Comparison of ENCODE assay signal across 12 cellular contexts in genomic region chr2:135050684-135051083, GRCh38. TPM values are rescaled to one million over a fixed set of nuclear protein-coding genes. Genes with fewer than 3 reads are reported as not detected.
DNase-seq lines count a peak whose midpoint lies in the region; FAIRE-seq and TF ChIP-seq lines count a peak whose summit lies in the region.
"Had no signal": no experiment of that assay in that cellular context is flagged by ENCODE, and none has a peak within 500 bp of the region (broad histone marks: within the 10 kb centered on the region; RNA-seq: fewer than 3 reads in every experiment).

No MANE protein-coding gene starts in this region.

- H3K36me3 Mint-ChIP-seq in Calu3 (ENCODE audit: insufficient read depth, unreplicated experiment) = peaks cover 27% of the 10 kb centered on the region

- DNase-seq in Calu3 = no peak
- DNase-seq in OCI-M2 (lab: John Stamatoyannopoulos, UW; ENCODE audit: unreplicated experiment) = peak; percentile 52
- DNase-seq in H1 (ENCODE audit: low read depth in 1 of 2, low spot score in 2 of 2) = no peak
- no peak for DNase-seq in neuronal stem cell (ENCODE audit: low spot score)
- DNase-seq in NCI-H774 (lab: John Stamatoyannopoulos, UW) = no peak
- DNase-seq in stimulated activated CD4-positive, alpha-beta T cell treated with anti-CD3 and anti-CD28 coated beads, Interleukin-12 subunit alpha, Interleukin-12 subunit beta, amount 100 ng/mL, for 4 hours = no peak
- DNase-seq in NCI-H1105 treated with DMSO at 0.1 percent for 48 hours (lab: John Stamatoyannopoulos, UW) = no peak
- DNase-seq: activated effector memory CD4-positive, alpha-beta T cell treated with anti-CD3 and anti-CD28 coated beads, Interleukin-2, amount 50 U/mL, for 16 hours; NCI-H146; substantia nigra had no signal

- H3K79me1 ChIP-seq in H1 (ENCODE audit: low read depth, low read length) (no peaks in the 10 kb centered on the region; the same call in 1 of the 2 replicates), neuronal stem cell (ENCODE audit: low read depth, low read length) (peaks cover 3% of the 10 kb centered on the region)

- no peak overlapping the region for H3K14ac ChIP-seq in H1 (ENCODE audit: insufficient read length)
- H3K14ac ChIP-seq in neuronal stem cell (ENCODE audit: low read length) = no peak overlapping the region

- H3K56ac ChIP-seq in H1 (replicated peaks; ENCODE audit: insufficient read length, low read depth, low read length) = no peak overlapping the region

- peaks cover 4 to 34% of the 10 kb centered on the region in 2 experiments for H3K79me2 ChIP-seq in H1 (ENCODE audit: control insufficient read depth in 1 of 2, insufficient read depth in 2 of 2, low read length in 2 of 2)

- no peaks in the 10 kb centered on the region for H3K27me3 Mint-ChIP-seq in Calu3 (ENCODE audit: unreplicated experiment)

- H2BK5ac ChIP-seq in H1 (ENCODE audit: low read depth, low read length) = no peak overlapping the region
- no peak overlapping the region for H2BK5ac ChIP-seq in neuronal stem cell (ENCODE audit: low read length)

- no peaks in the 10 kb centered on the region for H3K9me3 Mint-ChIP-seq in Calu3 (ENCODE audit: low read depth, unreplicated experiment)

- no peaks in the 10 kb centered on the region; a peak in 1 of 7 replicates for H3K27me3 ChIP-seq in H1 (replicated peaks in 1 of 4; ENCODE audit: control insufficient read depth in 3 of 4, extremely low read depth in 1 of 4, insufficient read depth in 3 of 4, low read length in 3 of 4)
- no peaks in the 10 kb centered on the region for H3K27me3 ChIP-seq in neuronal stem cell (ENCODE audit: control insufficient read depth in 3 of 3, insufficient read depth in 3 of 3, low read depth in 1 of 3, low read length in 3 of 3)

- no peak overlapping the region for H2AK5ac ChIP-seq in H1 (ENCODE audit: low read depth, low read length)
- no peak overlapping the region for H2AK5ac ChIP-seq in neuronal stem cell (ENCODE audit: low read depth, low read length)

- H3K4me3 ChIP-seq in H1 (ENCODE audit: extremely low read depth in 1 of 4, insufficient read depth in 2 of 4, low read depth in 3 of 4, low read length in 4 of 4) (no peak overlapping the region), neuronal stem cell (ENCODE audit: low read length in 2 of 2) (no peak overlapping the region)

- TF ChIP-seq POLR2A in H1 (IDR thresholded peaks at IDR 0.05; ENCODE audit: control extremely low read depth in 1 of 2, low read depth in 2 of 2, low read length in 2 of 2) = no peak

- WGBS in H1 (ENCODE audit: extremely low coverage in 1 of 2, insufficient coverage in 1 of 2, insufficient read length in 1 of 2, insufficient replicate concordance in 2 of 2, low coverage in 1 of 2, low lambda C conversion rate in 2 of 2, missing lambda C conversion rate in 1 of 2), 2 experiments = 85% methylated on average over 6 of the region's 6 CpGs; no CpG with 5 or more reads in 1 of the 2 experiments
- no CpG with 5 or more reads among the region's 6 CpGs for whole genome bisulfite sequencing in neuronal stem cell (ENCODE audit: extremely low coverage in 2 of 2, insufficient read length in 2 of 2, insufficient replicate concordance in 1 of 2), 2 donors

- CTCF ChIA-PET in Calu3 (lab: Charles Lee) (no interaction called here), H1 (lab: Charles Lee; ENCODE audit: partially characterized antibody) (interaction anchor here (1.2 to 1.7 kb wide), 2 partner anchors 40 to 88 kb away, joined by 3 to 4 read pairs; no protein-coding TSS in a partner anchor)

- FAIRE-seq in H1 (lab: Jason Lieb, UNC) = no peak

- no peak overlapping the region for H3K23ac ChIP-seq in H1 (ENCODE audit: insufficient read length)
- H3K23ac ChIP-seq in neuronal stem cell (ENCODE audit: low read depth, low read length, poor library complexity) = no peak overlapping the region

- H3K9ac ChIP-seq in H1 (replicated peaks in 1 of 4; ENCODE audit: extremely low read depth in 1 of 4, low read depth in 3 of 4, low read length in 3 of 4) (no peak overlapping the region), neuronal stem cell (ENCODE audit: low read depth, low read length, poor library complexity) (no peak overlapping the region)

- peaks cover 4% of the 10 kb centered on the region for H3K23me2 ChIP-seq in H1 (ENCODE audit: low read depth, low read length)

- H3K27ac ChIP-seq in H1 (ENCODE audit: low read depth, low read length) = no peak overlapping the region
- H3K27ac ChIP-seq in neuronal stem cell (replicated peaks; ENCODE audit: low read length) = no peak overlapping the region

- peak overlapping the region; percentile 98 for H3K4me3 Mint-ChIP-seq in Calu3 (ENCODE audit: low read depth, unreplicated experiment)

- no peak overlapping the region for H3K27ac Mint-ChIP-seq in Calu3 (ENCODE audit: unreplicated experiment)

- no peak overlapping the region for H4K91ac ChIP-seq in H1 (replicated peaks; ENCODE audit: insufficient read length, low read length)
- no peak overlapping the region for H4K91ac ChIP-seq in neuronal stem cell (ENCODE audit: low read depth, low read length, poor library complexity)

- H3K4me2 ChIP-seq in H1 (ENCODE audit: insufficient read depth in 1 of 2, low read depth in 2 of 2, low read length in 2 of 2) (no peak overlapping the region), neuronal stem cell (ENCODE audit: insufficient read depth, low read length, poor library complexity, severe bottlenecking) (no peak overlapping the region)

- TF ChIP-seq EP300 in H1 (IDR thresholded peaks at IDR 0.05; ENCODE audit: borderline replicate concordance in 1 of 2, low read depth in 2 of 2, low read length in 2 of 2) = no peak

- H3K4ac ChIP-seq in H1 (replicated peaks; ENCODE audit: insufficient read length, low read depth, low read length) = no peak overlapping the region
- no peak overlapping the region for H3K4ac ChIP-seq in neuronal stem cell (ENCODE audit: low read length)

- peak overlapping the region; percentile 83; the same call in 1 of the 2 replicates for H2AFZ ChIP-seq in H1 (ENCODE audit: low read length)
- peak overlapping the region; percentile 80 for H2AFZ ChIP-seq in neuronal stem cell (ENCODE audit: low read length)

- no TSS peak for BruUV-seq in Calu3 (replicated peaks; lab: Mats Ljungman, UMichigan)

- peaks cover 57% of the 10 kb centered on the region for H3K4me1 Mint-ChIP-seq in Calu3 (ENCODE audit: low read depth, unreplicated experiment)

- POLR2A ChIA-PET in H1 (lab: Charles Lee; ENCODE audit: partially characterized antibody) = interaction anchor here (0.6 to 2.2 kb wide), 5 partner anchors 8 to 334 kb away, joined by 3 to 11 read pairs (median 3); no protein-coding TSS in a partner anchor

- H2BK120ac ChIP-seq in H1 (replicated peaks; ENCODE audit: low read depth, low read length) = no peak overlapping the region
- H2BK120ac ChIP-seq in neuronal stem cell (ENCODE audit: low read depth, low read length) = no peak overlapping the region

- H3K18ac ChIP-seq in H1 (ENCODE audit: extremely low read depth, low read length) (no peak overlapping the region), neuronal stem cell (ENCODE audit: low read length) (no peak overlapping the region)

- peaks cover 0 to 3% of the 10 kb centered on the region in 2 experiments for H4K20me1 ChIP-seq in H1 (replicated peaks in 1 of 2; ENCODE audit: control insufficient read depth in 1 of 2, insufficient read depth in 2 of 2, low read length in 2 of 2)

- no peak for TF ChIP-seq CTCF in Calu3 (IDR thresholded peaks at IDR 0.05; ENCODE audit: unreplicated experiment)
- no peak for TF ChIP-seq CTCF in H1 (IDR thresholded peaks at IDR 0.05; ENCODE audit: control extremely low read depth in 1 of 3, insufficient read depth in 1 of 3, low read depth in 1 of 3, low read length in 3 of 3)

- H4K5ac ChIP-seq in H1 (ENCODE audit: insufficient read length, low read depth, low read length) = no peak overlapping the region

- no peak overlapping the region for H2BK20ac ChIP-seq in H1 (ENCODE audit: low read length)

- no peak for TF ChIP-seq RAD21 in H1 (IDR thresholded peaks at IDR 0.05 in 1 of 2, conservative IDR thresholded peaks at IDR 0.05 in 1 of 2; ENCODE audit: low read depth in 2 of 2, low read length in 2 of 2)

- H2BK15ac ChIP-seq in H1 (ENCODE audit: low read length) = no peak overlapping the region
- no peak overlapping the region for H2BK15ac ChIP-seq in neuronal stem cell (ENCODE audit: low read length)

- H3K36me3 ChIP-seq in H1 (ENCODE audit: control insufficient read depth in 2 of 4, insufficient read depth in 4 of 4, low read length in 3 of 4) (no peaks in the 10 kb centered on the region), neuronal stem cell (replicated peaks in 1 of 2; ENCODE audit: control insufficient read depth in 2 of 2, insufficient read depth in 2 of 2, low read length in 2 of 2) (no peaks in the 10 kb centered on the region)

- H3K4me1 ChIP-seq in H1 (replicated peaks in 1 of 4; ENCODE audit: control insufficient read depth in 3 of 4, insufficient read depth in 4 of 4, low read length in 3 of 4) = peaks cover 0 to 5% (median 2%) of the 10 kb centered on the region in 4 experiments; a peak in 2 of 7 replicates
- peaks cover 11 to 12% of the 10 kb centered on the region in 2 donors for H3K4me1 ChIP-seq in neuronal stem cell (ENCODE audit: control insufficient read depth in 2 of 2, insufficient read depth in 1 of 2, low read depth in 1 of 2, low read length in 2 of 2)

- no peak overlapping the region for H4K8ac ChIP-seq in H1 (ENCODE audit: extremely low read depth, insufficient read depth, low read length)
- no peak overlapping the region for H4K8ac ChIP-seq in neuronal stem cell (ENCODE audit: low read depth, low read length)

- H2BK12ac ChIP-seq in H1 (ENCODE audit: low read depth, low read length) (no peak overlapping the region), neuronal stem cell (ENCODE audit: low read length) (no peak overlapping the region)

- intact Hi-C loops in Calu3 (cut with micrococcal nuclease; ENCODE audit: unreplicated experiment) = loop anchor here (5.0 kb wide), 2 partner anchors 42 to 72 kb away; no protein-coding TSS in a partner anchor

- H3K9me3 ChIP-seq in H1 (ENCODE audit: insufficient read depth in 2 of 2, low read depth in 1 of 2, low read length in 1 of 2) (no peaks in the 10 kb centered on the region), neuronal stem cell (replicated peaks in 1 of 2; ENCODE audit: control insufficient read depth in 2 of 2, insufficient read depth in 1 of 2, low read depth in 1 of 2, low read length in 2 of 2) (peaks cover 0 to 2% of the 10 kb centered on the region in 2 donors)

RNA-seq across cellular contexts. Expression of gene RAB3GAP1, which starts 1.4 kb away (rescaled TPM):
- total RNA-seq in Calu3 (2022) = 47.6 and 50.6 TPM in 2 replicates
- total RNA-seq in H1 (2021; fragmentation: NEBNext Ultra II Directional; extraction: Animal tissue kit (Norgen Biotek cat#: 25700)) = 25.7 and 28.6 TPM in 2 replicates
- 7.3 and 9.8 TPM in 2 replicates for polyA plus RNA-seq in H1 (2011; rRNA removed)
- polyA plus RNA-seq in H1 (2011; cell fraction: cytosol; rRNA removed) = 12.8 TPM
- 7.2 TPM for polyA plus RNA-seq in H1 (2011; cell fraction: nucleus; rRNA removed)
- 17.5 to 29.0 TPM (median 19.5 TPM) in 4 replicates for polyA plus RNA-seq in H1 (2012, experiment 1 of 2)
- 1.1 TPM for polyA plus RNA-seq in H1 (2012, experiment 2 of 2)
- polyA plus RNA-seq in H1 (2013, experiment 1 of 2) = 14.8 TPM
- polyA plus RNA-seq in H1 (2013, experiment 2 of 2) = 15.1 TPM
- polyA minus RNA-seq in H1 (2011; rRNA and poly(A)+ RNA removed) = 20.1 and 23.8 TPM in 2 replicates
- polyA minus RNA-seq in H1 (2011; cell fraction: cytosol; rRNA and poly(A)+ RNA removed) = 9.4 TPM
- 22.7 TPM for polyA minus RNA-seq in H1 (2011; cell fraction: nucleus; rRNA and poly(A)+ RNA removed)
- 22.2 TPM for polyA plus RNA-seq in neuronal stem cell (2013, experiment 1 of 2)
- 21.0 TPM for polyA plus RNA-seq in neuronal stem cell (2013, experiment 2 of 2)

RNA-seq across cellular contexts. Expression of gene MAP3K19, which starts 3.4 kb away (rescaled TPM):
- total RNA-seq in Calu3 (2022) = not detected in 2 replicates
- total RNA-seq in H1 (2021; fragmentation: NEBNext Ultra II Directional; extraction: Animal tissue kit (Norgen Biotek cat#: 25700)) = not detected in 2 replicates
- polyA plus RNA-seq in H1 (2011; rRNA removed) = not detected in 2 replicates
- not detected for polyA plus RNA-seq in H1 (2011; cell fraction: cytosol; rRNA removed)
- polyA plus RNA-seq in H1 (2011; cell fraction: nucleus; rRNA removed) = not detected
- polyA plus RNA-seq in H1 (2012, experiment 1 of 2) = not detected in 4 replicates
- not detected for polyA plus RNA-seq in H1 (2012, experiment 2 of 2)
- not detected for polyA plus RNA-seq in H1 (2013, experiment 1 of 2)
- not detected for polyA plus RNA-seq in H1 (2013, experiment 2 of 2)
- polyA minus RNA-seq in H1 (2011; rRNA and poly(A)+ RNA removed) = 0.07 TPM in 1 of 2 replicates, not detected in the other
- not detected for polyA minus RNA-seq in H1 (2011; cell fraction: cytosol; rRNA and poly(A)+ RNA removed)
- polyA minus RNA-seq in H1 (2011; cell fraction: nucleus; rRNA and poly(A)+ RNA removed) = not detected
- polyA plus RNA-seq in neuronal stem cell (2013, experiment 1 of 2) = not detected
- not detected for polyA plus RNA-seq in neuronal stem cell (2013, experiment 2 of 2)
- total RNA-seq: renal cortical epithelial cell had no signal
- polyA plus RNA-seq: esophagus had no signal
